Comparison of ENCODE assay signal across 9 cellular contexts in genomic region chr2:169221745-169222369, GRCh38.
DNase-seq lines count a peak whose midpoint lies in the region; ATAC-seq, FAIRE-seq and TF ChIP-seq lines count a peak whose summit lies in the region.
"Had no signal": no experiment of that assay in that cellular context is flagged by ENCODE, and none has a peak within 500 bp of the region (broad histone marks: within the 10 kb centered on the region; RNA-seq: fewer than 3 reads in every experiment).

No MANE protein-coding gene starts in this region.

- no peak overlapping the region for H3K27ac ChIP-seq in astrocyte (ENCODE audit: low read depth, low read length)
- no peak overlapping the region for H3K27ac ChIP-seq in left lung
- no peak overlapping the region for H3K27ac ChIP-seq in gastrocnemius medialis

- no peaks in the 10 kb centered on the region for H3K9me3 Mint-ChIP-seq in astrocyte (ENCODE audit: unreplicated experiment)
- H3K9me3 Mint-ChIP-seq: dendritic cell treated with granulocyte-macrophage colony-stimulating factor and Interleukin-4, amounts not matched to agents 40 ng/mL and 50 ng/mL, for 4 days had no signal

- no peak for FAIRE-seq in astrocyte (lab: Jason Lieb, UNC)

- intact Hi-C loops in left lung (cut with DNase I) (no loop called here), gastrocnemius medialis (cut with DNase I; ENCODE audit: low total_unique reads) (no loop called here)

- peak; percentile 42 for TF ChIP-seq CTCF in astrocyte (IDR thresholded peaks at IDR 0.05; ENCODE audit: insufficient read depth, low read depth, low read length)
- TF ChIP-seq CTCF in left lung (IDR thresholded peaks at IDR 0.05): no peak
- TF ChIP-seq CTCF in gastrocnemius medialis (IDR thresholded peaks at IDR 0.05 in 4 of 5, conservative IDR thresholded peaks at IDR 0.05 in 1 of 5): no peak

- in situ Hi-C loops in gastrocnemius medialis (cut with MboI; ENCODE audit: low sequenced_read_pairs in 4 of 4): no loop called here

- DNase-seq in DMS114 treated with DMSO at 0.1 percent for 48 hours (lab: John Stamatoyannopoulos, UW; ENCODE audit: unreplicated experiment) (peak; percentile 24), Kasumi-1 (lab: John Stamatoyannopoulos, UW) (peak; percentile 85 to 91), astrocyte (ENCODE audit: low read depth) (peak; percentile 8), left lung (no peak), gastrocnemius medialis (no peak), activated gamma-delta T cell treated with Interleukin-2 at 50 U/mL for 16 hours (no peak)
- DNase-seq in activated CD4-positive, alpha-beta T cell treated with anti-CD3 and anti-CD28 coated beads, Interleukin-2, amount 50 U/mL, for 48 hours: no peak

- no peaks in the 10 kb centered on the region for H3K4me1 Mint-ChIP-seq in astrocyte (ENCODE audit: low read depth, unreplicated experiment)

- no peak overlapping the region for H3K4me3 Mint-ChIP-seq in astrocyte (ENCODE audit: unreplicated experiment)
- H3K4me3 Mint-ChIP-seq: dendritic cell treated with granulocyte-macrophage colony-stimulating factor and Interleukin-4, amounts not matched to agents 40 ng/mL and 50 ng/mL, for 4 days had no signal

- H3K27ac Mint-ChIP-seq in astrocyte (ENCODE audit: unreplicated experiment): no peak overlapping the region
- H3K27ac Mint-ChIP-seq: dendritic cell treated with granulocyte-macrophage colony-stimulating factor and Interleukin-4, amounts not matched to agents 40 ng/mL and 50 ng/mL, for 4 days had no signal

- H3K36me3 ChIP-seq in astrocyte (ENCODE audit: insufficient read depth, low read length) (no peaks in the 10 kb centered on the region), left lung (no peaks in the 10 kb centered on the region), gastrocnemius medialis (no peaks in the 10 kb centered on the region)

- no peaks in the 10 kb centered on the region for H3K27me3 Mint-ChIP-seq in astrocyte (ENCODE audit: low read depth, unreplicated experiment)
- H3K27me3 Mint-ChIP-seq: dendritic cell treated with granulocyte-macrophage colony-stimulating factor and Interleukin-4, amounts not matched to agents 40 ng/mL and 50 ng/mL, for 4 days had no signal

- no peaks in the 10 kb centered on the region for H3K4me1 ChIP-seq in astrocyte (ENCODE audit: insufficient read depth, low read length)
- H3K4me1 ChIP-seq in left lung: no peaks in the 10 kb centered on the region
- no peaks in the 10 kb centered on the region for H3K4me1 ChIP-seq in gastrocnemius medialis

- H4K20me1 ChIP-seq in astrocyte (ENCODE audit: insufficient read depth, low read length): no peaks in the 10 kb centered on the region

- H2AFZ ChIP-seq in astrocyte (ENCODE audit: low read depth, low read length): no peak overlapping the region

- H3K27me3 ChIP-seq in astrocyte (ENCODE audit: insufficient read depth, low read length) (no peaks in the 10 kb centered on the region), left lung (no peaks in the 10 kb centered on the region), gastrocnemius medialis (no peaks in the 10 kb centered on the region)

- H3K4me3 ChIP-seq in astrocyte (ENCODE audit: insufficient read depth, low read depth, low read length) (no peak overlapping the region), left lung (no peak overlapping the region), gastrocnemius medialis (no peak overlapping the region)

- H3K4me2 ChIP-seq in astrocyte (ENCODE audit: low read length): no peak overlapping the region

- no peak for TF ChIP-seq POLR2A in gastrocnemius medialis (IDR thresholded peaks at IDR 0.05)

- no peak overlapping the region for H3K9ac ChIP-seq in astrocyte (ENCODE audit: low read length)

- H3K36me3 Mint-ChIP-seq in astrocyte (ENCODE audit: low read depth, unreplicated experiment): no peaks in the 10 kb centered on the region

- no peaks in the 10 kb centered on the region for H3K79me2 ChIP-seq in astrocyte (ENCODE audit: insufficient read depth, low read length)

- H3K9me3 ChIP-seq in astrocyte (ENCODE audit: insufficient read depth, low read depth, low read length) (no peaks in the 10 kb centered on the region), left lung (no peaks in the 10 kb centered on the region), gastrocnemius medialis (no peaks in the 10 kb centered on the region)

- peak; percentile 27 for ATAC-seq in left lung
- ATAC-seq in gastrocnemius medialis: no peak
- no peak for ATAC-seq in HG03135 (IDR thresholded peaks at IDR 0.05; ENCODE audit: unreplicated experiment)

Comparison
In these comparisons a context has a peak if more than half of its experiments do, and no peak if none do; other contexts are left out.
1. DNase-seq: peak in DMS114 treated with DMSO at 0.1 percent for 48 hours (single experiment), Kasumi-1 (2 of 2) and astrocyte (single experiment); none in left lung (0 of 2), gastrocnemius medialis (0 of 2), activated gamma-delta T cell treated with Interleukin-2 at 50 U/mL for 16 hours (single experiment) and activated CD4-positive, alpha-beta T cell treated with anti-CD3 and anti-CD28 coated beads, Interleukin-2, amount 50 U/mL, for 48 hours (0 of 2).